Comparison of ENCODE assay signal across 22 cellular contexts in genomic region chr3:65919841-65920240, GRCh38.
"Had no signal": no experiment of that assay in that cellular context is flagged by ENCODE, and none has a peak within 500 bp of the region (broad histone marks: within the 10 kb centered on the region; RNA-seq: fewer than 3 reads in every experiment).

No MANE protein-coding gene starts in this region.

- H3K4me1 ChIP-seq: lower lobe of right lung, prostate gland, testis had no signal

- H3K4me3 Mint-ChIP-seq: activated CD8-positive, alpha-beta memory T cell treated with anti-CD3 and anti-CD28 coated beads, Interleukin-2, amount 10 ng/mL, durations not matched to agents 7 days and 5 days; activated T-cell treated with anti-CD3 and anti-CD28 coated beads, Interleukin-2, amount 50 U/mL, for 24 hours; effector memory CD8-positive, alpha-beta T cell; naive thymus-derived CD4-positive, alpha-beta T cell had no signal

- ATAC-seq: activated CD8-positive, alpha-beta memory T cell treated with anti-CD3 and anti-CD28 coated beads, Interleukin-2, amount 10 ng/mL, durations not matched to agents 7 days and 5 days; activated naive CD4-positive, alpha-beta T cell treated with anti-CD3 and anti-CD28 coated beads, Interleukin-2, amount 50 U/mL, for 72 hours; effector memory CD8-positive, alpha-beta T cell; left cardiac atrium; lower lobe of right lung; naive thymus-derived CD4-positive, alpha-beta T cell had no signal

- H3K36me3 Mint-ChIP-seq: activated CD8-positive, alpha-beta memory T cell treated with anti-CD3 and anti-CD28 coated beads, Interleukin-2, amount 10 ng/mL, durations not matched to agents 7 days and 5 days; activated naive CD4-positive, alpha-beta T cell treated with anti-CD3 and anti-CD28 coated beads, Interleukin-2, amount 50 U/mL, for 72 hours; naive thymus-derived CD4-positive, alpha-beta T cell had no signal

- H3K27ac ChIP-seq: epithelial cell of prostate, lower lobe of right lung, prostate gland, right lobe of liver, testis had no signal

- H3K4me1 Mint-ChIP-seq: activated CD8-positive, alpha-beta memory T cell treated with anti-CD3 and anti-CD28 coated beads, Interleukin-2, amount 10 ng/mL, durations not matched to agents 7 days and 5 days; naive thymus-derived CD4-positive, alpha-beta T cell had no signal

- FAIRE-seq: colon, TTC549 had no signal

- H3K36me3 ChIP-seq: lower lobe of right lung, prostate gland, right lobe of liver had no signal

- H3K27me3 ChIP-seq: right lobe of liver, testis had no signal

- DNase-seq: activated CD4-positive, alpha-beta T cell treated with anti-CD3 and anti-CD28 coated beads, Interleukin-2, amount 50 U/mL, for 4 hours; activated CD4-positive, CD25-positive, alpha-beta regulatory T cell treated with anti-CD3 and anti-CD28 coated beads, Interleukin-2, amount 50 U/mL, for 72 hours; activated CD8-positive, alpha-beta memory T cell treated with anti-CD3 and anti-CD28 coated beads, Interleukin-2, amount 10 ng/mL, durations not matched to agents 7 days and 5 days; activated effector memory CD4-positive, alpha-beta T cell treated with anti-CD3 and anti-CD28 coated beads, Interleukin-2, amount 50 U/mL, for 16 hours; activated T-cell treated with anti-CD3 and anti-CD28 coated beads, Interleukin-2, amount 50 U/mL, for 24 hours; amygdala; effector memory CD8-positive, alpha-beta T cell; foreskin fibroblast; head of caudate nucleus; left cardiac atrium; lower lobe of right lung; naive thymus-derived CD4-positive, alpha-beta T cell; right lobe of liver; stimulated activated CD4-positive, alpha-beta T cell treated with anti-CD3 and anti-CD28 coated beads, Interleukin-12 subunit alpha, Interleukin-12 subunit beta, amount 100 ng/mL, for 4 hours; stimulated activated naive CD4-positive, alpha-beta T cell; T-helper 2 cell; testis had no signal

- H3K27me3 Mint-ChIP-seq: activated CD8-positive, alpha-beta memory T cell treated with anti-CD3 and anti-CD28 coated beads, Interleukin-2, amount 10 ng/mL, durations not matched to agents 7 days and 5 days; activated T-cell treated with anti-CD3 and anti-CD28 coated beads, Interleukin-2, amount 50 U/mL, for 24 hours; effector memory CD8-positive, alpha-beta T cell had no signal

- H3K4me3 ChIP-seq: lower lobe of right lung, prostate gland, right lobe of liver, testis had no signal

- H3K9me3 ChIP-seq: lower lobe of right lung, prostate gland, right lobe of liver, testis had no signal

- H3K27ac Mint-ChIP-seq: activated CD8-positive, alpha-beta memory T cell treated with anti-CD3 and anti-CD28 coated beads, Interleukin-2, amount 10 ng/mL, durations not matched to agents 7 days and 5 days; activated naive CD4-positive, alpha-beta T cell treated with anti-CD3 and anti-CD28 coated beads, Interleukin-2, amount 50 U/mL, for 72 hours; activated T-cell treated with anti-CD3 and anti-CD28 coated beads, Interleukin-2, amount 50 U/mL, for 24 hours; effector memory CD8-positive, alpha-beta T cell; naive thymus-derived CD4-positive, alpha-beta T cell had no signal
